Comparison of ENCODE assay signal across 3 cellular contexts in genomic region chr9:128611600-128612394, GRCh38.
TF ChIP-seq lines count a peak whose summit lies in the region.

No MANE protein-coding gene starts in this region.

TF ChIP-seq in liver, 16 proteins besides CTCF, POLR2A, EP300 and RAD21:
- TF ChIP-seq EGR1 (IDR thresholded peaks at IDR 0.05; ENCODE audit: low read depth in 2 of 2): no peak
- TF ChIP-seq ATF3 (IDR thresholded peaks at IDR 0.05): no peak
- TF ChIP-seq REST (IDR thresholded peaks at IDR 0.05): no peak
- peak in 1 of 2 donors; percentile 42 for TF ChIP-seq RXRA (IDR thresholded peaks at IDR 0.05)
- no peak for TF ChIP-seq ZBTB33 (IDR thresholded peaks at IDR 0.05)
- TF ChIP-seq HNF4A (conservative IDR thresholded peaks at IDR 0.05): peak; percentile 76 to 80
- no peak for TF ChIP-seq MAX (IDR thresholded peaks at IDR 0.05)
- TF ChIP-seq FOXA1 (IDR thresholded peaks at IDR 0.05): no peak

TF ChIP-seq in HepG2, 621 proteins besides CTCF, POLR2A, EP300 and RAD21:
- TF ChIP-seq ATRX (CRISPR knock-in tag; IDR thresholded peaks at IDR 0.05; ENCODE audit: borderline replicate concordance): no peak

TF ChIP-seq in GM12891, 5 proteins besides CTCF, POLR2A, EP300 and RAD21:
- TF ChIP-seq POU2F2 (IDR thresholded peaks at IDR 0.05; ENCODE audit: low read depth, low read length) (no peak), SPI1 (IDR thresholded peaks at IDR 0.05; ENCODE audit: low read depth, low read length) (no peak), POLR2AphosphoS5 (IDR thresholded peaks at IDR 0.05; ENCODE audit: low read depth, low read length) (no peak), PAX5 (IDR thresholded peaks at IDR 0.05; ENCODE audit: insufficient read depth, low read length, severe bottlenecking) (no peak), TAF1 (IDR thresholded peaks at IDR 0.05; ENCODE audit: low read depth, low read length) (no peak)
